1 cellular context compared by ENCODE assay signal in genomic region chr17:28948873-28949184, GRCh38.
TF ChIP-seq lines count a peak whose summit lies in the region.

No MANE protein-coding gene starts in this region.

TF ChIP-seq in HepG2, 621 proteins besides CTCF, POLR2A, EP300 and RAD21 (continued from another document):
- TF ChIP-seq KLF12 (CRISPR knock-in tag; IDR thresholded peaks at IDR 0.05; ENCODE audit: borderline replicate concordance): no peak
- no peak for TF ChIP-seq ZFAT (CRISPR knock-in tag; conservative IDR thresholded peaks at IDR 0.05)
- no peak for TF ChIP-seq ZNF652 (CRISPR knock-in tag; IDR thresholded peaks at IDR 0.05; ENCODE audit: borderline replicate concordance, low read depth)
- no peak for TF ChIP-seq THYN1 (CRISPR knock-in tag; IDR thresholded peaks at IDR 0.05; ENCODE audit: borderline replicate concordance, low read depth)
- TF ChIP-seq STAG1 (CRISPR knock-in tag; IDR thresholded peaks at IDR 0.05): no peak
- TF ChIP-seq ZNF775 (CRISPR knock-in tag; IDR thresholded peaks at IDR 0.05; ENCODE audit: borderline replicate concordance): 0 out of 2 replicates have a peak, but pooled peaks have one; percentile 30
- no peak for TF ChIP-seq MAF1 (CRISPR knock-in tag; IDR thresholded peaks at IDR 0.05; ENCODE audit: borderline replicate concordance)
- TF ChIP-seq CHCHD3 (CRISPR knock-in tag; IDR thresholded peaks at IDR 0.05): no peak
- TF ChIP-seq ZNF343 (CRISPR knock-in tag; IDR thresholded peaks at IDR 0.05): 0 out of 2 replicates have a peak, but pooled peaks have one; percentile 57
- TF ChIP-seq MTA1 (CRISPR knock-in tag; IDR thresholded peaks at IDR 0.05; ENCODE audit: borderline replicate concordance): 0 out of 2 replicates have a peak, but pooled peaks have one; percentile 29
- TF ChIP-seq, protein P1, sequence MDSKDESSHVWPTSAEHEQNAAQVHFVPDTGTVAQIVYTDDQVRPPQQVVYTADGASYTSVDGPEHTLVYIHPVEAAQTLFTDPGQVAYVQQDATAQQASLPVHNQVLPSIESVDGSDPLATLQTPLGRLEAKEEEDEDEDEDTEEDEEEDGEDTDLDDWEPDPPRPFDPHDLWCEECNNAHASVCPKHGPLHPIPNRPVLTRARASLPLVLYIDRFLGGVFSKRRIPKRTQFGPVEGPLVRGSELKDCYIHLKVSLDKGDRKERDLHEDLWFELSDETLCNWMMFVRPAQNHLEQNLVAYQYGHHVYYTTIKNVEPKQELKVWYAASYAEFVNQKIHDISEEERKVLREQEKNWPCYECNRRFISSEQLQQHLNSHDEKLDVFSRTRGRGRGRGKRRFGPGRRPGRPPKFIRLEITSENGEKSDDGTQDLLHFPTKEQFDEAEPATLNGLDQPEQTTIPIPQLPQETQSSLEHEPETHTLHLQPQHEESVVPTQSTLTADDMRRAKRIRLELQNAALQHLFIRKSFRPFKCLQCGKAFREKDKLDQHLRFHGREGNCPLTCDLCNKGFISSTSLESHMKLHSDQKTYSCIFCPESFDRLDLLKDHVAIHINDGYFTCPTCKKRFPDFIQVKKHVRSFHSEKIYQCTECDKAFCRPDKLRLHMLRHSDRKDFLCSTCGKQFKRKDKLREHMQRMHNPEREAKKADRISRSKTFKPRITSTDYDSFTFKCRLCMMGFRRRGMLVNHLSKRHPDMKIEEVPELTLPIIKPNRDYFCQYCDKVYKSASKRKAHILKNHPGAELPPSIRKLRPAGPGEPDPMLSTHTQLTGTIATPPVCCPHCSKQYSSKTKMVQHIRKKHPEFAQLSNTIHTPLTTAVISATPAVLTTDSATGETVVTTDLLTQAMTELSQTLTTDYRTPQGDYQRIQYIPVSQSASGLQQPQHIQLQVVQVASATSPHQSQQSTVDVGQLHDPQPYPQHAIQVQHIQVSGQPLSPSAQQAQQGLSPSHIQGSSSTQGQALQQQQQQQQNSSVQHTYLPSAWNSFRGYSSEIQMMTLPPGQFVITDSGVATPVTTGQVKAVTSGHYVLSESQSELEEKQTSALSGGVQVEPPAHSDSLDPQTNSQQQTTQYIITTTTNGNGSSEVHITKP (CRISPR knock-in tag; IDR thresholded peaks at IDR 0.05; ENCODE audit: low read depth): no peak
- 0 out of 2 replicates have a peak, but pooled peaks have one; percentile 6 for TF ChIP-seq TAF1 (CRISPR knock-in tag; IDR thresholded peaks at IDR 0.05)
